11 cellular contexts compared by ENCODE assay signal in genomic region chr4:87499415-87500106, GRCh38. TPM values are rescaled to one million over a fixed set of nuclear protein-coding genes. Genes with fewer than 3 reads are reported as not detected.
DNase-seq lines count a peak whose midpoint lies in the region; ATAC-seq lines count a peak whose summit lies in the region.
"Had no signal": no experiment of that assay in that cellular context is flagged by ENCODE, and none has a peak within 500 bp of the region (broad histone marks: within the 10 kb centered on the region; RNA-seq: fewer than 3 reads in every experiment).

No MANE protein-coding gene starts in this region.

- H3K27me3 Mint-ChIP-seq in activated CD8-positive, alpha-beta memory T cell treated with anti-CD3 and anti-CD28 coated beads, Interleukin-2, amount 10 ng/mL, durations not matched to agents 7 days and 5 days, result no peaks in the 10 kb centered on the region
- H3K27me3 Mint-ChIP-seq in stimulated activated memory B cell treated with anti-CD40 and anti-IgM and Interleukin-4, amounts not matched to agents 10 μg/mL and 1 μg/mL and 100 μg/mL, for 72 hours, result peaks cover 32% of the 10 kb centered on the region
- no peaks in the 10 kb centered on the region for H3K27me3 Mint-ChIP-seq in activated T-helper 1 cell treated with anti-CD3 and anti-CD28 coated beads, Interleukin-12 subunit alpha, Interleukin-12 subunit beta, Interleukin-2, Interleukin-4 antibody, amounts not matched to agents 30 ng/mL and 10 ng/mL and 1 ng/mL, durations not matched to agents 14 hours and 24 hours and 36 hours (ENCODE audit: insufficient read depth)

- peak; percentile 45 for DNase-seq in activated CD8-positive, alpha-beta memory T cell treated with anti-CD3 and anti-CD28 coated beads, Interleukin-2, amount 10 ng/mL, durations not matched to agents 7 days and 5 days
- no peak for DNase-seq in activated CD8-positive, alpha-beta memory T cell treated with anti-CD3 and anti-CD28 coated beads for 24 hours
- DNase-seq in activated T-helper 1 cell treated with anti-CD3 and anti-CD28 coated beads, Interleukin-12 subunit alpha, Interleukin-12 subunit beta, Interleukin-2, Interleukin-4 antibody, amounts not matched to agents 30 ng/mL and 10 ng/mL and 1 ng/mL, durations not matched to agents 14 hours and 24 hours and 36 hours (ENCODE audit: low spot score), result no peak
- DNase-seq in DMS 273 (lab: John Stamatoyannopoulos, UW; ENCODE audit: unreplicated experiment) (no peak), COLO668 (lab: John Stamatoyannopoulos, UW; ENCODE audit: unreplicated experiment) (no peak)
- DNase-seq: NCI-H1092 had no signal

- H3K9me3 Mint-ChIP-seq in activated CD8-positive, alpha-beta memory T cell treated with anti-CD3 and anti-CD28 coated beads, Interleukin-2, amount 10 ng/mL, durations not matched to agents 7 days and 5 days (ENCODE audit: low read depth), result no peaks in the 10 kb centered on the region
- H3K9me3 Mint-ChIP-seq in stimulated activated memory B cell treated with anti-CD40 and anti-IgM and Interleukin-4, amounts not matched to agents 10 μg/mL and 1 μg/mL and 100 μg/mL, for 72 hours, result no peaks in the 10 kb centered on the region
- no peaks in the 10 kb centered on the region for H3K9me3 Mint-ChIP-seq in activated T-helper 1 cell treated with anti-CD3 and anti-CD28 coated beads, Interleukin-12 subunit alpha, Interleukin-12 subunit beta, Interleukin-2, Interleukin-4 antibody, amounts not matched to agents 30 ng/mL and 10 ng/mL and 1 ng/mL, durations not matched to agents 14 hours and 24 hours and 36 hours
- H3K9me3 Mint-ChIP-seq: activated naive CD4-positive, alpha-beta T cell treated with anti-CD3 and anti-CD28 coated beads, Interleukin-2, amount 50 U/mL, for 24 hours had no signal

- H3K27ac Mint-ChIP-seq in activated CD8-positive, alpha-beta memory T cell treated with anti-CD3 and anti-CD28 coated beads, Interleukin-2, amount 10 ng/mL, durations not matched to agents 7 days and 5 days, result peak overlapping the region; percentile 73
- H3K27ac Mint-ChIP-seq in stimulated activated memory B cell treated with anti-CD40 and anti-IgM and Interleukin-4, amounts not matched to agents 10 μg/mL and 1 μg/mL and 100 μg/mL, for 72 hours, result no peak overlapping the region
- H3K27ac Mint-ChIP-seq in activated T-helper 1 cell treated with anti-CD3 and anti-CD28 coated beads, Interleukin-12 subunit alpha, Interleukin-12 subunit beta, Interleukin-2, Interleukin-4 antibody, amounts not matched to agents 30 ng/mL and 10 ng/mL and 1 ng/mL, durations not matched to agents 14 hours and 24 hours and 36 hours, result no peak overlapping the region
- H3K27ac Mint-ChIP-seq: activated naive CD4-positive, alpha-beta T cell treated with anti-CD3 and anti-CD28 coated beads, Interleukin-2, amount 50 U/mL, for 24 hours had no signal

- H3K4me1 Mint-ChIP-seq in activated CD8-positive, alpha-beta memory T cell treated with anti-CD3 and anti-CD28 coated beads, Interleukin-2, amount 10 ng/mL, durations not matched to agents 7 days and 5 days, result peaks cover 24% of the 10 kb centered on the region
- peaks cover 18% of the 10 kb centered on the region for H3K4me1 Mint-ChIP-seq in stimulated activated memory B cell treated with anti-CD40 and anti-IgM and Interleukin-4, amounts not matched to agents 10 μg/mL and 1 μg/mL and 100 μg/mL, for 72 hours
- peaks cover 5% of the 10 kb centered on the region for H3K4me1 Mint-ChIP-seq in activated T-helper 1 cell treated with anti-CD3 and anti-CD28 coated beads, Interleukin-12 subunit alpha, Interleukin-12 subunit beta, Interleukin-2, Interleukin-4 antibody, amounts not matched to agents 30 ng/mL and 10 ng/mL and 1 ng/mL, durations not matched to agents 14 hours and 24 hours and 36 hours (ENCODE audit: low read depth)
- H3K4me1 Mint-ChIP-seq: activated naive CD4-positive, alpha-beta T cell treated with anti-CD3 and anti-CD28 coated beads, Interleukin-2, amount 50 U/mL, for 24 hours had no signal

- CTCF ChIA-PET in activated CD8-positive, alpha-beta memory T cell treated with anti-CD3 and anti-CD28 coated beads, Interleukin-2, amount 10 ng/mL, durations not matched to agents 7 days and 5 days (lab: Charles Lee), result interaction anchor here (1.1 kb wide), 1 partner anchor 20 kb away, joined by 3 read pairs; no protein-coding TSS in a partner anchor

- no peaks in the 10 kb centered on the region for H3K36me3 Mint-ChIP-seq in activated CD8-positive, alpha-beta memory T cell treated with anti-CD3 and anti-CD28 coated beads, Interleukin-2, amount 10 ng/mL, durations not matched to agents 7 days and 5 days
- H3K36me3 Mint-ChIP-seq in stimulated activated memory B cell treated with anti-CD40 and anti-IgM and Interleukin-4, amounts not matched to agents 10 μg/mL and 1 μg/mL and 100 μg/mL, for 72 hours, result no peaks in the 10 kb centered on the region
- H3K36me3 Mint-ChIP-seq in activated T-helper 1 cell treated with anti-CD3 and anti-CD28 coated beads, Interleukin-12 subunit alpha, Interleukin-12 subunit beta, Interleukin-2, Interleukin-4 antibody, amounts not matched to agents 30 ng/mL and 10 ng/mL and 1 ng/mL, durations not matched to agents 14 hours and 24 hours and 36 hours (ENCODE audit: low read depth), result no peaks in the 10 kb centered on the region
- H3K36me3 Mint-ChIP-seq: activated naive CD4-positive, alpha-beta T cell treated with anti-CD3 and anti-CD28 coated beads, Interleukin-2, amount 50 U/mL, for 24 hours had no signal

- H3K4me3 Mint-ChIP-seq in activated CD8-positive, alpha-beta memory T cell treated with anti-CD3 and anti-CD28 coated beads, Interleukin-2, amount 10 ng/mL, durations not matched to agents 7 days and 5 days, result peak overlapping the region; percentile 51
- H3K4me3 Mint-ChIP-seq in stimulated activated memory B cell treated with anti-CD40 and anti-IgM and Interleukin-4, amounts not matched to agents 10 μg/mL and 1 μg/mL and 100 μg/mL, for 72 hours, result no peak overlapping the region
- no peak overlapping the region for H3K4me3 Mint-ChIP-seq in activated T-helper 1 cell treated with anti-CD3 and anti-CD28 coated beads, Interleukin-12 subunit alpha, Interleukin-12 subunit beta, Interleukin-2, Interleukin-4 antibody, amounts not matched to agents 30 ng/mL and 10 ng/mL and 1 ng/mL, durations not matched to agents 14 hours and 24 hours and 36 hours
- H3K4me3 Mint-ChIP-seq: activated naive CD4-positive, alpha-beta T cell treated with anti-CD3 and anti-CD28 coated beads, Interleukin-2, amount 50 U/mL, for 24 hours had no signal

- peak; percentile 84 for ATAC-seq in activated CD8-positive, alpha-beta memory T cell treated with anti-CD3 and anti-CD28 coated beads, Interleukin-2, amount 10 ng/mL, durations not matched to agents 7 days and 5 days
- ATAC-seq in GM21737 (IDR thresholded peaks at IDR 0.05; ENCODE audit: unreplicated experiment) (peak; percentile 79), HG03460 (IDR thresholded peaks at IDR 0.05; ENCODE audit: unreplicated experiment) (peak; percentile 64)
- peak; percentile 65 for ATAC-seq in stimulated activated memory B cell treated with anti-CD40 and anti-IgM and Interleukin-4, amounts not matched to agents 10 μg/mL and 1 μg/mL and 100 μg/mL, for 72 hours

- intact Hi-C loops in activated T-helper 1 cell treated with anti-CD3 and anti-CD28 coated beads, Interleukin-12 subunit alpha, Interleukin-12 subunit beta, Interleukin-2, Interleukin-4 antibody, amounts not matched to agents 30 ng/mL and 10 ng/mL and 1 ng/mL, durations not matched to agents 14 hours and 24 hours and 36 hours (cut with micrococcal nuclease), result loop anchor here (5.0 to 10.0 kb wide), 2 partner anchors 345 to 713 kb away; no protein-coding TSS in a partner anchor

RNA-seq across cellular contexts. Expression of gene SPARCL1, which starts 29.6 kb away (rescaled TPM):
- total RNA-seq in activated CD8-positive, alpha-beta memory T cell treated with anti-CD3 and anti-CD28 coated beads, Interleukin-2, amount 10 ng/mL, durations not matched to agents 7 days and 5 days, result not detected
- total RNA-seq in activated T-helper 1 cell treated with anti-CD3 and anti-CD28 coated beads, Interleukin-12 subunit alpha, Interleukin-12 subunit beta, Interleukin-2, Interleukin-4 antibody, amounts not matched to agents 30 ng/mL and 10 ng/mL and 1 ng/mL, durations not matched to agents 14 hours and 24 hours and 36 hours, result not detected in 2 replicates
- total RNA-seq: fibroblast of villous mesenchyme had no signal
